Comparison of ENCODE assay signal across 1 cellular context in genomic region chr15:73921257-73921890, GRCh38.
TF ChIP-seq lines count a peak whose summit lies in the region.

No MANE protein-coding gene starts in this region.

TF ChIP-seq in H1, 55 proteins besides CTCF, POLR2A, EP300 and RAD21:
- no peak for TF ChIP-seq KDM4A (IDR thresholded peaks at IDR 0.05; ENCODE audit: low read depth, low read length, severe bottlenecking)
- no peak for TF ChIP-seq GABPA (IDR thresholded peaks at IDR 0.05; ENCODE audit: borderline replicate concordance, insufficient read depth, low read length)
TF ChIP-seq in H1: peak in this region for 0.
